8 cellular contexts compared by ENCODE assay signal in genomic region chr3:124584552-124585391, GRCh38.
A peak's percentile ranks its signal among the peaks of the same experiment; 100 is the strongest.
DNase-seq lines count a peak whose midpoint lies in the region; ATAC-seq and TF ChIP-seq lines count a peak whose summit lies in the region.

No MANE protein-coding gene starts in this region.

- no peak overlapping the region for H3K27ac ChIP-seq in CD8-positive, alpha-beta memory T cell (ENCODE audit: low read depth, low read length)
- H3K27ac ChIP-seq in esophagus muscularis mucosa (replicated peaks in 1 of 4) (peak overlapping the region; percentile 49 to 68 (median 51)), substantia nigra (ENCODE audit: low read depth, low read length, poor library complexity, severe bottlenecking) (no peak overlapping the region)

- peak in 4 of 5 donors; percentile 6 to 14 (median 10) for DNase-seq in CD8-positive, alpha-beta memory T cell
- DNase-seq in HuH-7.5 (ENCODE audit: low spot score): peak; percentile 88
- peak; percentile 37 for DNase-seq in activated CD8-positive, alpha-beta T cell treated with anti-CD3 and anti-CD28 coated beads, Interleukin-2, amount 10 ng/mL, durations not matched to agents 7 days and 5 days
- DNase-seq in esophagus muscularis mucosa (ENCODE audit: extremely low spot score): no peak
- peak; percentile 41 for DNase-seq in myocyte (ENCODE audit: low read depth)
- DNase-seq in substantia nigra (lab: John Stamatoyannopoulos, UW): peak in 30 of 49 donors; percentile 8 to 73 (median 40)
- DNase-seq in RKO (ENCODE audit: low spot score): no peak

- no peak for TF ChIP-seq POLR2A in esophagus muscularis mucosa (IDR thresholded peaks at IDR 0.05; ENCODE audit: low read depth)

- H3K27me3 ChIP-seq in CD8-positive, alpha-beta memory T cell (ENCODE audit: insufficient read depth, low read length, poor library complexity, severe bottlenecking): no peaks in the 10 kb centered on the region
- peaks cover 0 to 7% (median 0%) of the 10 kb centered on the region in 4 donors for H3K27me3 ChIP-seq in esophagus muscularis mucosa

- CTCF ChIA-PET in CD8-positive, alpha-beta memory T cell (lab: Charles Lee): interaction anchor here (2.3 kb wide), 1 partner anchor 104 kb away, joined by 7 read pairs; no protein-coding TSS in a partner anchor
- CTCF ChIA-PET in activated CD8-positive, alpha-beta T cell treated with anti-CD3 and anti-CD28 coated beads, Interleukin-2, amount 10 ng/mL, durations not matched to agents 7 days and 5 days (lab: Charles Lee): interaction anchor here (1.4 kb wide), 1 partner anchor 104 kb away, joined by 3 read pairs; no protein-coding TSS in a partner anchor

- no peak for TF ChIP-seq CTCF in esophagus muscularis mucosa (IDR thresholded peaks at IDR 0.05)

- no peaks in the 10 kb centered on the region for H3K9me3 Mint-ChIP-seq in CD8-positive, alpha-beta memory T cell
- H3K9me3 Mint-ChIP-seq in activated CD8-positive, alpha-beta T cell treated with anti-CD3 and anti-CD28 coated beads, Interleukin-2, amount 10 ng/mL, durations not matched to agents 7 days and 5 days (ENCODE audit: insufficient read depth): no peaks in the 10 kb centered on the region

- POLR2A ChIA-PET in CD8-positive, alpha-beta memory T cell (lab: Charles Lee): no interaction called here
- POLR2A ChIA-PET in activated CD8-positive, alpha-beta T cell treated with anti-CD3 and anti-CD28 coated beads, Interleukin-2, amount 10 ng/mL, durations not matched to agents 7 days and 5 days (lab: Charles Lee): no interaction called here

- no peaks in the 10 kb centered on the region for H3K36me3 Mint-ChIP-seq in CD8-positive, alpha-beta memory T cell
- H3K36me3 Mint-ChIP-seq in activated CD8-positive, alpha-beta T cell treated with anti-CD3 and anti-CD28 coated beads, Interleukin-2, amount 10 ng/mL, durations not matched to agents 7 days and 5 days (ENCODE audit: low read depth): no peaks in the 10 kb centered on the region

- H3K27ac Mint-ChIP-seq in CD8-positive, alpha-beta memory T cell: peak overlapping the region in 4 of 8 donors; percentile 1 to 78 (median 38)
- H3K27ac Mint-ChIP-seq in activated CD8-positive, alpha-beta T cell treated with anti-CD3 and anti-CD28 coated beads, Interleukin-2, amount 10 ng/mL, durations not matched to agents 7 days and 5 days: no peak overlapping the region

- intact Hi-C loops in esophagus muscularis mucosa (cut with DNase I): no loop called here

- peak overlapping the region; percentile 76 to 95 (median 84) for H3K4me3 Mint-ChIP-seq in CD8-positive, alpha-beta memory T cell
- H3K4me3 Mint-ChIP-seq in activated CD8-positive, alpha-beta T cell treated with anti-CD3 and anti-CD28 coated beads, Interleukin-2, amount 10 ng/mL, durations not matched to agents 7 days and 5 days: peak overlapping the region; percentile 67

- H3K27me3 Mint-ChIP-seq in CD8-positive, alpha-beta memory T cell: peaks cover 28 to 54% of the 10 kb centered on the region in 2 donors
- H3K27me3 Mint-ChIP-seq in activated CD8-positive, alpha-beta T cell treated with anti-CD3 and anti-CD28 coated beads, Interleukin-2, amount 10 ng/mL, durations not matched to agents 7 days and 5 days (ENCODE audit: low read depth): peaks cover 66% of the 10 kb centered on the region

- no peak for TF ChIP-seq EP300 in esophagus muscularis mucosa (IDR thresholded peaks at IDR 0.05)

- H3K4me1 ChIP-seq in CD8-positive, alpha-beta memory T cell (ENCODE audit: insufficient read depth, low read length): no peaks in the 10 kb centered on the region
- H3K4me1 ChIP-seq in esophagus muscularis mucosa: peaks cover 17 to 18% (median 18%) of the 10 kb centered on the region in 4 donors

- H3K4me1 Mint-ChIP-seq in CD8-positive, alpha-beta memory T cell: peaks cover 16 to 20% (median 19%) of the 10 kb centered on the region in 3 donors
- peaks cover 14% of the 10 kb centered on the region for H3K4me1 Mint-ChIP-seq in activated CD8-positive, alpha-beta T cell treated with anti-CD3 and anti-CD28 coated beads, Interleukin-2, amount 10 ng/mL, durations not matched to agents 7 days and 5 days (ENCODE audit: low read depth)

- WGBS in esophagus muscularis mucosa: 2% methylated on average over 36 of the region's 59 CpGs

- ATAC-seq in activated CD8-positive, alpha-beta T cell treated with anti-CD3 and anti-CD28 coated beads, Interleukin-2, amount 10 ng/mL, durations not matched to agents 7 days and 5 days: peak; percentile 78
- ATAC-seq in HG02623 (IDR thresholded peaks at IDR 0.05; ENCODE audit: unreplicated experiment): no peak

- H3K4me3 ChIP-seq in CD8-positive, alpha-beta memory T cell (ENCODE audit: low read length): peak overlapping the region; percentile 20
- H3K4me3 ChIP-seq in esophagus muscularis mucosa: peak overlapping the region; percentile 53 to 63 (median 61)

- H3K36me3 ChIP-seq in CD8-positive, alpha-beta memory T cell (ENCODE audit: insufficient read depth, low read length): no peaks in the 10 kb centered on the region
- H3K36me3 ChIP-seq in esophagus muscularis mucosa: no peaks in the 10 kb centered on the region

- no peaks in the 10 kb centered on the region for H3K9me3 ChIP-seq in CD8-positive, alpha-beta memory T cell (ENCODE audit: low read length)
- H3K9me3 ChIP-seq in esophagus muscularis mucosa: no peaks in the 10 kb centered on the region

Comparison
In these comparisons a context has a peak if more than half of its experiments do, and no peak if none do; other contexts are left out.
1. DNase-seq: peak in CD8-positive, alpha-beta memory T cell (4 of 5), HuH-7.5 (single experiment), activated CD8-positive, alpha-beta T cell treated with anti-CD3 and anti-CD28 coated beads, Interleukin-2, amount 10 ng/mL, durations not matched to agents 7 days and 5 days (single experiment), myocyte (single experiment) and substantia nigra (30 of 49); none in esophagus muscularis mucosa (single experiment) and RKO (single experiment).
2. H3K27ac ChIP-seq: peak in esophagus muscularis mucosa (4 of 4); none in CD8-positive, alpha-beta memory T cell (single experiment) and substantia nigra (single experiment).